In genomic region chr10:47024399-47025252, GRCh38 we compare ENCODE assay signal across 9 cellular contexts.
DNase-seq lines count a peak whose midpoint lies in the region; ATAC-seq and TF ChIP-seq lines count a peak whose summit lies in the region.
"Had no signal": no experiment of that assay in that cellular context is flagged by ENCODE, and none has a peak within 500 bp of the region (broad histone marks: within the 10 kb centered on the region; RNA-seq: fewer than 3 reads in every experiment).

No MANE protein-coding gene starts in this region.

- peaks cover 0 to 4% of the 10 kb centered on the region in 2 experiments; a peak in 1 of 4 replicates for H3K4me1 ChIP-seq in HCT116 (ENCODE audit: control insufficient read depth in 1 of 2, insufficient read depth in 2 of 2, low read length in 2 of 2)

- POLR2A ChIA-PET in HCT116 (lab: Charles Lee), result no interaction called here

- H3K4me2 ChIP-seq in HCT116 (ENCODE audit: low read length), result no peak overlapping the region

- DNase-seq in Daoy (ENCODE audit: low read depth), result peak; percentile 54
- DNase-seq in HCT116 (ENCODE audit: low read depth, low spot score), result peak; percentile 62
- DNase-seq in NCI-H526 treated with DMSO at 0.1 percent for 48 hours (lab: John Stamatoyannopoulos, UW), result peak; percentile 8
- peak; percentile 24 for DNase-seq in activated CD8-positive, alpha-beta memory T cell treated with anti-CD3 and anti-CD28 coated beads, Interleukin-2, amount 50 U/mL, for 24 hours (ENCODE audit: extremely low read depth)
- DNase-seq in epithelial cell of esophagus (ENCODE audit: low read depth), result peak; percentile 72
- peak; percentile 5 for DNase-seq in myocyte (ENCODE audit: low read depth)
- peak; percentile 23 to 71 for DNase-seq in stimulated activated effector memory CD8-positive, alpha-beta T cell treated with anti-CD3 and anti-CD28 coated beads, Interleukin-12 subunit alpha, Interleukin-12 subunit beta, amount 100 ng/mL, for 72 hours (ENCODE audit: low spot score in 2 of 2)

- H3K9me2 ChIP-seq in HCT116 (ENCODE audit: insufficient read depth), result no peaks in the 10 kb centered on the region

- TF ChIP-seq POLR2A in HCT116 (IDR thresholded peaks at IDR 0.05; ENCODE audit: borderline replicate concordance, extremely low read depth, insufficient read depth, insufficient read length), result no peak

- no peaks in the 10 kb centered on the region for H3K4me1 Mint-ChIP-seq in stimulated activated effector memory CD8-positive, alpha-beta T cell treated with anti-CD3 and anti-CD28 coated beads, Interleukin-12 subunit alpha, Interleukin-12 subunit beta, amount 100 ng/mL, for 72 hours

- no peaks in the 10 kb centered on the region for H3K36me3 ChIP-seq in HCT116 (ENCODE audit: control insufficient read depth in 1 of 2, insufficient read depth in 2 of 2, low read length in 2 of 2)

- H3K9me3 ChIP-seq in HCT116 (ENCODE audit: control insufficient read depth in 1 of 2, insufficient read depth in 1 of 2, low read depth in 1 of 2, low read length in 2 of 2), result no peaks in the 10 kb centered on the region

- no peaks in the 10 kb centered on the region for H3K9me3 Mint-ChIP-seq in stimulated activated effector memory CD8-positive, alpha-beta T cell treated with anti-CD3 and anti-CD28 coated beads, Interleukin-12 subunit alpha, Interleukin-12 subunit beta, amount 100 ng/mL, for 72 hours
- H3K9me3 Mint-ChIP-seq: dendritic cell treated with granulocyte-macrophage colony-stimulating factor and Interleukin-4, amounts not matched to agents 40 ng/mL and 50 ng/mL, for 4 days had no signal

- H4K20me1 ChIP-seq in HCT116 (ENCODE audit: insufficient read depth), result no peaks in the 10 kb centered on the region

- no peak overlapping the region for H3K27ac Mint-ChIP-seq in stimulated activated effector memory CD8-positive, alpha-beta T cell treated with anti-CD3 and anti-CD28 coated beads, Interleukin-12 subunit alpha, Interleukin-12 subunit beta, amount 100 ng/mL, for 72 hours
- H3K27ac Mint-ChIP-seq: dendritic cell treated with granulocyte-macrophage colony-stimulating factor and Interleukin-4, amounts not matched to agents 40 ng/mL and 50 ng/mL, for 4 days had no signal

- RAD21 ChIA-PET in HCT116 (lab: Charles Lee; ENCODE audit: low non-redundant PET in 1 of 2, low total read pairs in 2 of 2, uncharacterized antibody in 2 of 2, unreplicated experiment in 2 of 2), result interaction anchor here (0.7 to 1.4 kb wide), 5 partner anchors 200 to 289 kb away, joined by 3 to 5 read pairs (median 3); no protein-coding TSS in a partner anchor

- BruUV-seq in HCT116 (replicated peaks; lab: Mats Ljungman, UMichigan), result no TSS peak

- TF ChIP-seq CTCF in HCT116 (IDR thresholded peaks at IDR 0.05 in 2 of 3, conservative IDR thresholded peaks at IDR 0.05 in 1 of 3; ENCODE audit: borderline replicate concordance in 1 of 3, insufficient read depth in 1 of 3, low read depth in 2 of 3, low read length in 2 of 3), result peak; percentile 75 to 94 (median 94); a peak in 5 of 6 replicates
- peak; percentile 93 for TF ChIP-seq CTCF in epithelial cell of esophagus (IDR thresholded peaks at IDR 0.05; ENCODE audit: insufficient read depth, low read depth, low read length, missing control alignments)

- ATAC-seq in HCT116 (peak; percentile 99), GM21825 (IDR thresholded peaks at IDR 0.05; ENCODE audit: unreplicated experiment) (no peak)
- peak; percentile 61 for ATAC-seq in stimulated activated effector memory CD8-positive, alpha-beta T cell treated with anti-CD3 and anti-CD28 coated beads, Interleukin-12 subunit alpha, Interleukin-12 subunit beta, amount 100 ng/mL, for 72 hours

- H3K9ac ChIP-seq in HCT116 (ENCODE audit: low read length), result no peak overlapping the region

- H3K36me3 Mint-ChIP-seq in stimulated activated effector memory CD8-positive, alpha-beta T cell treated with anti-CD3 and anti-CD28 coated beads, Interleukin-12 subunit alpha, Interleukin-12 subunit beta, amount 100 ng/mL, for 72 hours, result no peaks in the 10 kb centered on the region

- H3K4me3 Mint-ChIP-seq in stimulated activated effector memory CD8-positive, alpha-beta T cell treated with anti-CD3 and anti-CD28 coated beads, Interleukin-12 subunit alpha, Interleukin-12 subunit beta, amount 100 ng/mL, for 72 hours, result no peak overlapping the region
- H3K4me3 Mint-ChIP-seq: dendritic cell treated with granulocyte-macrophage colony-stimulating factor and Interleukin-4, amounts not matched to agents 40 ng/mL and 50 ng/mL, for 4 days had no signal

- no peaks in the 10 kb centered on the region for H3K79me2 ChIP-seq in HCT116 (ENCODE audit: insufficient read depth, low read length)

- TF ChIP-seq RAD21 in HCT116 (IDR thresholded peaks at IDR 0.05; ENCODE audit: low read depth), result peak; percentile 90

- H2AFZ ChIP-seq in HCT116 (ENCODE audit: low read depth, low read length, poor library complexity, severe bottlenecking), result peak overlapping the region; percentile 66

- intact Hi-C loops in HCT116 (cut with micrococcal nuclease), result loop anchor here (1.0 kb wide), 2 partner anchors 288 to 316 kb away; no protein-coding TSS in a partner anchor

- no peak overlapping the region for H3K27ac ChIP-seq in HCT116 (ENCODE audit: low read depth, low read length)

- no peaks in the 10 kb centered on the region for H3K27me3 ChIP-seq in HCT116 (ENCODE audit: insufficient read depth, low read length)

- CTCF ChIA-PET in HCT116 (lab: Charles Lee), result interaction anchor here (0.7 to 2.3 kb wide), 7 partner anchors 14 to 316 kb away, joined by 3 to 13 read pairs (median 4); no protein-coding TSS in a partner anchor

- no peak overlapping the region for H3K4me3 ChIP-seq in HCT116 (replicated peaks in 1 of 2; ENCODE audit: low read depth in 1 of 2, low read length in 2 of 2)
- no peak overlapping the region for H3K4me3 ChIP-seq in epithelial cell of esophagus (ENCODE audit: low read length)

TF ChIP-seq in HCT116, 20 proteins besides CTCF, POLR2A, EP300 and RAD21:
- TF ChIP-seq TCF7L2 (IDR thresholded peaks at IDR 0.05; ENCODE audit: borderline replicate concordance, extremely low read depth, insufficient read depth, insufficient read length), result no peak
- no peak for TF ChIP-seq JUND (IDR thresholded peaks at IDR 0.05)
- no peak for TF ChIP-seq ATF3 (IDR thresholded peaks at IDR 0.05)
- no peak for TF ChIP-seq POLR2AphosphoS5 (IDR thresholded peaks at IDR 0.05; ENCODE audit: low read depth, low read length)
- 0 out of 2 replicates have a peak, but pooled peaks have one; percentile 29 for TF ChIP-seq MAX (IDR thresholded peaks at IDR 0.05)
- TF ChIP-seq YY1 (IDR thresholded peaks at IDR 0.05; ENCODE audit: extremely low read depth, insufficient replicate concordance, low read depth, low read length), result no peak
- no peak for TF ChIP-seq EZH2phosphoT487 (IDR thresholded peaks at IDR 0.05; ENCODE audit: borderline replicate concordance)
TF ChIP-seq in HCT116: peak in this region for 1.

Comparison
In these comparisons a context has a peak if more than half of its experiments do, and no peak if none do; other contexts are left out.
1. DNase-seq: peak in every context shown above with its lines; median percentile 72 in epithelial cell of esophagus; 62 in HCT116; 54 in Daoy; 47 in stimulated activated effector memory CD8-positive, alpha-beta T cell treated with anti-CD3 and anti-CD28 coated beads, Interleukin-12 subunit alpha, Interleukin-12 subunit beta, amount 100 ng/mL, for 72 hours; 24 in activated CD8-positive, alpha-beta memory T cell treated with anti-CD3 and anti-CD28 coated beads, Interleukin-2, amount 50 U/mL, for 24 hours; 8 in NCI-H526 treated with DMSO at 0.1 percent for 48 hours; 5 in myocyte.